In genomic region chr14:67313153-67313552, GRCh38 we compare ENCODE assay signal across 25 cellular contexts.
"Had no signal": no experiment of that assay in that cellular context is flagged by ENCODE, and none has a peak within 500 bp of the region (broad histone marks: within the 10 kb centered on the region; RNA-seq: fewer than 3 reads in every experiment).

No MANE protein-coding gene starts in this region.

- H3K4me1 ChIP-seq: colonic mucosa, esophagus squamous epithelium, gastroesophageal sphincter, left ventricle myocardium inferior, lower lobe of right lung, pancreas, prostate gland, spleen, transverse colon had no signal

- H3K27me3 ChIP-seq: colonic mucosa, esophagus squamous epithelium, gastroesophageal sphincter, pancreas, right lobe of liver, spleen, transverse colon had no signal

- H3K9me3 Mint-ChIP-seq: immature natural killer cell; memory B cell; mesothelial cell of epicardium; nephron; stimulated activated naive B cell treated with anti-CD40 and anti-IgM and Interleukin-4, amounts not matched to agents 10 μg/mL and 1 μg/mL and 100 μg/mL, for 72 hours; stimulated activated naive CD8-positive, alpha-beta T cell treated with anti-CD3 and anti-CD28 coated beads, Interleukin-15, amount 100 ng/mL, for 72 hours had no signal

- H3K4me3 Mint-ChIP-seq: immature natural killer cell; memory B cell; mesothelial cell of epicardium; nephron; stimulated activated naive B cell treated with anti-CD40 and anti-IgM and Interleukin-4, amounts not matched to agents 10 μg/mL and 1 μg/mL and 100 μg/mL, for 72 hours; stimulated activated naive CD8-positive, alpha-beta T cell treated with anti-CD3 and anti-CD28 coated beads, Interleukin-15, amount 100 ng/mL, for 72 hours had no signal

- H3K27ac Mint-ChIP-seq: immature natural killer cell; memory B cell; mesothelial cell of epicardium; nephron; stimulated activated naive B cell treated with anti-CD40 and anti-IgM and Interleukin-4, amounts not matched to agents 10 μg/mL and 1 μg/mL and 100 μg/mL, for 72 hours; stimulated activated naive CD8-positive, alpha-beta T cell treated with anti-CD3 and anti-CD28 coated beads, Interleukin-15, amount 100 ng/mL, for 72 hours had no signal

- DNase-seq: colonic mucosa; dermis blood vessel endothelial cell; esophagus squamous epithelium; foreskin fibroblast; glutamatergic neuron; immature natural killer cell; left ventricle myocardium inferior; lower lobe of right lung; occipital lobe; pancreas; right lobe of liver; spleen; stimulated activated CD4-positive, alpha-beta T cell treated with anti-CD3 and anti-CD28 coated beads, Interleukin-15, amount 100 ng/mL, for 24 hours; stimulated activated CD4-positive, alpha-beta T cell treated with anti-CD3 and anti-CD28 coated beads, Interleukin-1b, Interleukin-23, amount 100 ng/mL, for 48 hours; stimulated activated CD4-positive, alpha-beta T cell treated with anti-CD3 and anti-CD28 coated beads, Interleukin-4, amount 100 ng/mL, for 4 hours; stimulated activated naive B cell treated with anti-CD40 and anti-IgM and Interleukin-4, amounts not matched to agents 10 μg/mL and 1 μg/mL and 100 μg/mL, for 72 hours; stimulated activated naive CD8-positive, alpha-beta T cell treated with anti-CD3 and anti-CD28 coated beads, Interleukin-15, amount 100 ng/mL, for 72 hours; transverse colon had no signal

- H3K36me3 ChIP-seq: colonic mucosa, pancreas, prostate gland, thoracic aorta had no signal

- H3K9me3 ChIP-seq: colonic mucosa, esophagus squamous epithelium, gastroesophageal sphincter, left ventricle myocardium inferior, lower lobe of right lung, pancreas, prostate gland, right lobe of liver, spleen, thoracic aorta, transverse colon had no signal

- FAIRE-seq: keratinocyte had no signal

- ATAC-seq: gastroesophageal sphincter; lower lobe of right lung; stimulated activated naive B cell treated with anti-CD40 and anti-IgM and Interleukin-4, amounts not matched to agents 10 μg/mL and 1 μg/mL and 100 μg/mL, for 72 hours; stimulated activated naive CD8-positive, alpha-beta T cell treated with anti-CD3 and anti-CD28 coated beads, Interleukin-15, amount 100 ng/mL, for 72 hours had no signal

- H3K4me3 ChIP-seq: colonic mucosa, esophagus squamous epithelium, gastroesophageal sphincter, left ventricle myocardium inferior, lower lobe of right lung, pancreas, prostate gland, right lobe of liver, spleen, thoracic aorta, transverse colon had no signal

- H3K4me1 Mint-ChIP-seq: immature natural killer cell; memory B cell; nephron; stimulated activated naive CD8-positive, alpha-beta T cell treated with anti-CD3 and anti-CD28 coated beads, Interleukin-15, amount 100 ng/mL, for 72 hours had no signal

- H3K27me3 Mint-ChIP-seq: memory B cell; stimulated activated naive B cell treated with anti-CD40 and anti-IgM and Interleukin-4, amounts not matched to agents 10 μg/mL and 1 μg/mL and 100 μg/mL, for 72 hours; stimulated activated naive CD8-positive, alpha-beta T cell treated with anti-CD3 and anti-CD28 coated beads, Interleukin-15, amount 100 ng/mL, for 72 hours had no signal

- H3K27ac ChIP-seq: colonic mucosa, esophagus squamous epithelium, gastroesophageal sphincter, left ventricle myocardium inferior, lower lobe of right lung, pancreas, prostate gland, right lobe of liver, spleen, thoracic aorta, transverse colon had no signal
